ENCODE assay signal across 18 cellular contexts in genomic region chr4:176499518-176499917, GRCh38.
A peak's percentile ranks its signal among the peaks of the same experiment; 100 is the strongest.
DNase-seq lines count a peak whose midpoint lies in the region; ATAC-seq and TF ChIP-seq lines count a peak whose summit lies in the region.
"Had no signal": no experiment of that assay in that cellular context is flagged by ENCODE, and none has a peak within 500 bp of the region (broad histone marks: within the 10 kb centered on the region; RNA-seq: fewer than 3 reads in every experiment).

No MANE protein-coding gene starts in this region.

- H3F3A ChIP-seq in smooth muscle cell (ENCODE audit: low read depth) = no peaks in the 10 kb centered on the region

- 56% methylated on average over 2 of the region's 2 CpGs for WGBS in smooth muscle cell (ENCODE audit: low lambda C conversion rate)

- H3K9me3 ChIP-seq in fibroblast of lung (ENCODE audit: control insufficient read depth, insufficient read depth, low read depth, low read length) (no peaks in the 10 kb centered on the region), smooth muscle cell (replicated peaks; ENCODE audit: low read depth) (no peaks in the 10 kb centered on the region)
- H3K9me3 ChIP-seq: adrenal gland had no signal

- H3K4me2 ChIP-seq in fibroblast of lung (ENCODE audit: extremely low read depth, insufficient read depth, low read length) (no peak overlapping the region), smooth muscle cell (peak overlapping the region; percentile 2)

- H3K27me3 ChIP-seq in fibroblast of lung (ENCODE audit: control insufficient read depth, insufficient read depth, low read length) = no peaks in the 10 kb centered on the region
- H3K27me3 ChIP-seq in smooth muscle cell (ENCODE audit: low read depth) = peaks cover 13% of the 10 kb centered on the region
- H3K27me3 ChIP-seq: adrenal gland, dorsolateral prefrontal cortex had no signal

- H3K4me3 ChIP-seq in fibroblast of lung (replicated peaks in 1 of 4; ENCODE audit: control extremely low read depth in 1 of 4, insufficient read depth in 1 of 4, low read depth in 3 of 4, low read length in 4 of 4) = no peak overlapping the region
- H3K4me3 ChIP-seq in smooth muscle cell = no peak overlapping the region
- H3K4me3 ChIP-seq: adrenal gland, dorsolateral prefrontal cortex had no signal

- TF ChIP-seq CTCF in RWPE1 (conservative IDR thresholded peaks at IDR 0.05; ENCODE audit: low read depth) (no peak), fibroblast of lung (conservative IDR thresholded peaks at IDR 0.05 in 1 of 2, IDR thresholded peaks at IDR 0.05 in 1 of 2; ENCODE audit: low read depth in 1 of 2, low read length in 2 of 2) (no peak), smooth muscle cell (IDR thresholded peaks at IDR 0.05; ENCODE audit: borderline replicate concordance, insufficient read depth, poor library complexity, severe bottlenecking) (no peak)

- no peak overlapping the region for H3K9ac ChIP-seq in fibroblast of lung (ENCODE audit: insufficient read depth, low read length)
- no peak overlapping the region for H3K9ac ChIP-seq in smooth muscle cell (ENCODE audit: low read depth)

- H3K36me3 ChIP-seq in fibroblast of lung (ENCODE audit: control insufficient read depth, insufficient read depth, low read length) (no peaks in the 10 kb centered on the region), smooth muscle cell (ENCODE audit: low read depth) (no peaks in the 10 kb centered on the region)
- H3K36me3 ChIP-seq: adrenal gland had no signal

- H2AFZ ChIP-seq in fibroblast of lung (ENCODE audit: low read length) = no peak overlapping the region
- H2AFZ ChIP-seq in smooth muscle cell (ENCODE audit: low read depth) = no peak overlapping the region

- peak; percentile 60 for DNase-seq in GM04504 (ENCODE audit: low read depth)
- peak; percentile 4 for DNase-seq in RWPE1 (ENCODE audit: low spot score)
- DNase-seq in fibroblast of lung (ENCODE audit: low read depth in 2 of 2) = peak; percentile 58 to 75
- DNase-seq in smooth muscle cell (lab: John Stamatoyannopoulos, UW; ENCODE audit: unreplicated experiment) = no peak
- DNase-seq in activated CD4-positive, alpha-beta T cell treated with anti-CD3 and anti-CD28 coated beads, Interleukin-2, amount 50 U/mL, for 4 hours = no peak
- DNase-seq: activated CD4-positive, CD25-positive, alpha-beta regulatory T cell treated with anti-CD3 and anti-CD28 coated beads, Interleukin-2, amount 50 U/mL, for 72 hours; adrenal gland; COR-L47; dorsolateral prefrontal cortex; NCI-H1092 treated with DMSO at 0.1 percent for 48 hours; NCI-H2227 treated with DMSO at 0.1 percent for 48 hours; nephron progenitor cell; OCI-M1; substantia nigra had no signal

- no peaks in the 10 kb centered on the region for H3K79me2 ChIP-seq in fibroblast of lung (ENCODE audit: control insufficient read depth, insufficient read depth, low read length)
- no peaks in the 10 kb centered on the region for H3K79me2 ChIP-seq in smooth muscle cell (ENCODE audit: low read depth)

- H3K27ac ChIP-seq in RWPE1 (no peak overlapping the region), fibroblast of lung (ENCODE audit: insufficient read depth, low read length) (no peak overlapping the region), smooth muscle cell (ENCODE audit: low read depth) (no peak overlapping the region)
- H3K27ac ChIP-seq: adrenal gland, dorsolateral prefrontal cortex had no signal

- H3K4me1 ChIP-seq in fibroblast of lung (ENCODE audit: control insufficient read depth, extremely low read depth, insufficient read depth, low read length) (peaks cover 2% of the 10 kb centered on the region), smooth muscle cell (ENCODE audit: low read depth) (no peaks in the 10 kb centered on the region)
- H3K4me1 ChIP-seq: adrenal gland had no signal

- ATAC-seq in HG02970 (IDR thresholded peaks at IDR 0.05; ENCODE audit: low FRiP score, unreplicated experiment) (no peak), HG03196 (IDR thresholded peaks at IDR 0.05; ENCODE audit: unreplicated experiment) (no peak), GM21619 (IDR thresholded peaks at IDR 0.05; ENCODE audit: unreplicated experiment) (no peak)
- ATAC-seq: sciatic nerve had no signal

- POLR2A ChIA-PET in RWPE1 (lab: Yijun Ruan, JAX; ENCODE audit: low non-redundant PET) = no interaction called here

- CTCF ChIA-PET in RWPE1 (lab: Yijun Ruan, JAX) = no interaction called here

- H4K20me1 ChIP-seq in fibroblast of lung (ENCODE audit: control insufficient read depth, extremely low read depth, insufficient read depth, low read length) (no peaks in the 10 kb centered on the region), smooth muscle cell (ENCODE audit: low read depth) (no peaks in the 10 kb centered on the region)

Comparison
In these comparisons a context has a peak if more than half of its experiments do, and no peak if none do; other contexts are left out.
1. DNase-seq: peak in GM04504 (single experiment), RWPE1 (single experiment) and fibroblast of lung (2 of 2); none in smooth muscle cell (single experiment) and activated CD4-positive, alpha-beta T cell treated with anti-CD3 and anti-CD28 coated beads, Interleukin-2, amount 50 U/mL, for 4 hours (0 of 2).